In genomic region chr11:61007971-61008896, GRCh38 we compare ENCODE assay signal across 8 cellular contexts. TPM values are rescaled to one million over a fixed set of nuclear protein-coding genes. Genes with fewer than 3 reads are reported as not detected.
DNase-seq lines count a peak whose midpoint lies in the region; ATAC-seq and TF ChIP-seq lines count a peak whose summit lies in the region.

No MANE protein-coding gene starts in this region.

- H2AFZ ChIP-seq in ACC112 (ENCODE audit: low read length, unreplicated experiment) (peak overlapping the region; percentile 7), MM.1S (ENCODE audit: low read length) (peak overlapping the region; percentile 58; the same call in 1 of the 2 replicates)

- H3K36me3 Mint-ChIP-seq in endothelial cell (ENCODE audit: low read depth, unreplicated experiment), result no peaks in the 10 kb centered on the region
- no peaks in the 10 kb centered on the region for H3K36me3 Mint-ChIP-seq in nephron progenitor cell (ENCODE audit: low read depth)

- DNase-seq in MM.1S (no peak), endothelial cell (ENCODE audit: low spot score) (peak; percentile 30), nephron progenitor cell (peak; percentile 73), ureter (ENCODE audit: low spot score) (no peak), NCI-H69 (lab: John Stamatoyannopoulos, UW) (no peak), hippocampal formation (lab: John Stamatoyannopoulos, UW) (no peak)

- H3K4me1 Mint-ChIP-seq in endothelial cell (ENCODE audit: unreplicated experiment) (peaks cover 23% of the 10 kb centered on the region), nephron progenitor cell (peaks cover 74% of the 10 kb centered on the region)

- H3K79me2 ChIP-seq in ACC112 (ENCODE audit: control insufficient read depth, insufficient read depth, low read length, unreplicated experiment), result no peaks in the 10 kb centered on the region
- H3K79me2 ChIP-seq in MM.1S (ENCODE audit: low read length), result no peaks in the 10 kb centered on the region

- H3K27ac ChIP-seq in ACC112 (ENCODE audit: low read depth, low read length), result no peak overlapping the region
- no peak overlapping the region for H3K27ac ChIP-seq in MM.1S (ENCODE audit: low read length)

- H3K4me1 ChIP-seq in ACC112 (ENCODE audit: control insufficient read depth, insufficient read depth, low read length, unreplicated experiment), result no peaks in the 10 kb centered on the region
- 0 out of 2 replicates have a peak, but pooled peaks cover 3% of the 10 kb centered on the region for H3K4me1 ChIP-seq in MM.1S (ENCODE audit: low read length)

- H3K27ac Mint-ChIP-seq in endothelial cell (ENCODE audit: unreplicated experiment) (no peak overlapping the region), nephron progenitor cell (no peak overlapping the region)

- TF ChIP-seq CTCF in MM.1S (IDR thresholded peaks at IDR 0.05; ENCODE audit: low read length) (no peak), endothelial cell (IDR thresholded peaks at IDR 0.05; ENCODE audit: unreplicated experiment) (peak; percentile 16), nephron progenitor cell (IDR thresholded peaks at IDR 0.05) (no peak)

- H3K36me3 ChIP-seq in ACC112 (ENCODE audit: insufficient read depth, low read length) (no peaks in the 10 kb centered on the region), MM.1S (replicated peaks; ENCODE audit: insufficient read depth, low read length) (no peaks in the 10 kb centered on the region)

- H3K27me3 Mint-ChIP-seq in endothelial cell (ENCODE audit: unreplicated experiment) (peaks cover 22% of the 10 kb centered on the region), nephron progenitor cell (ENCODE audit: low read depth, poor library complexity) (peaks cover 41% of the 10 kb centered on the region)

- H3K4me3 Mint-ChIP-seq in endothelial cell (ENCODE audit: unreplicated experiment) (peak overlapping the region; percentile 56), nephron progenitor cell (peak overlapping the region; percentile 82)

- no peak overlapping the region for H3K9ac ChIP-seq in MM.1S (ENCODE audit: low read length)

- no peaks in the 10 kb centered on the region for H3K9me3 Mint-ChIP-seq in endothelial cell (ENCODE audit: unreplicated experiment)
- H3K9me3 Mint-ChIP-seq in nephron progenitor cell, result no peaks in the 10 kb centered on the region

- no peak for ATAC-seq in HG03469 (IDR thresholded peaks at IDR 0.05; ENCODE audit: unreplicated experiment)

- H3K27me3 ChIP-seq in ACC112 (ENCODE audit: insufficient read depth, low read length), result peaks cover 78% of the 10 kb centered on the region
- H3K27me3 ChIP-seq in MM.1S (replicated peaks; ENCODE audit: insufficient read depth, low read length), result no peaks in the 10 kb centered on the region

- peak overlapping the region; percentile 53 for H3K4me2 ChIP-seq in MM.1S (ENCODE audit: low read depth, low read length)

- H3K9me3 ChIP-seq in MM.1S (replicated peaks; ENCODE audit: insufficient read depth, low read length), result no peaks in the 10 kb centered on the region

- H3F3A ChIP-seq in MM.1S (ENCODE audit: insufficient read depth, low read length), result no peaks in the 10 kb centered on the region

- no peaks in the 10 kb centered on the region for H3K9me2 ChIP-seq in MM.1S (replicated peaks; ENCODE audit: insufficient read depth, low read length)

- no peaks in the 10 kb centered on the region for H4K20me1 ChIP-seq in MM.1S (ENCODE audit: insufficient read depth, low read length)

- peak overlapping the region; percentile 69 for H3K4me3 ChIP-seq in ACC112 (ENCODE audit: low read depth, low read length)
- peak overlapping the region; percentile 20; the same call in 1 of the 2 replicates for H3K4me3 ChIP-seq in MM.1S (ENCODE audit: low read length)

RNA-seq across cellular contexts. Expression of gene CD6, which starts 36.8 kb away (rescaled TPM):
- total RNA-seq in endothelial cell (ENCODE audit: unreplicated experiment) (0.33 TPM), ureter (4.2 TPM)

RNA-seq across cellular contexts. Expression of gene SLC15A3, which starts 56.3 kb away (rescaled TPM):
- total RNA-seq in endothelial cell (ENCODE audit: unreplicated experiment) (0.62 TPM), ureter (32.3 TPM)

Comparison
In these comparisons a context has a peak if more than half of its experiments do, and no peak if none do; other contexts are left out.
1. DNase-seq: peak in endothelial cell (single experiment) and nephron progenitor cell (single experiment); none in MM.1S (single experiment), ureter (single experiment), NCI-H69 (single experiment) and hippocampal formation (0 of 2).
2. RNA of gene SLC15A3, which starts 56.3 kb away (total RNA-seq): 32.3 TPM in ureter (single experiment); 0.62 TPM in endothelial cell (single experiment); every median in the first group is over 10 times any median in the second.